Comparison of ENCODE assay signal across 1 cellular context in the genomic region with DNA sequence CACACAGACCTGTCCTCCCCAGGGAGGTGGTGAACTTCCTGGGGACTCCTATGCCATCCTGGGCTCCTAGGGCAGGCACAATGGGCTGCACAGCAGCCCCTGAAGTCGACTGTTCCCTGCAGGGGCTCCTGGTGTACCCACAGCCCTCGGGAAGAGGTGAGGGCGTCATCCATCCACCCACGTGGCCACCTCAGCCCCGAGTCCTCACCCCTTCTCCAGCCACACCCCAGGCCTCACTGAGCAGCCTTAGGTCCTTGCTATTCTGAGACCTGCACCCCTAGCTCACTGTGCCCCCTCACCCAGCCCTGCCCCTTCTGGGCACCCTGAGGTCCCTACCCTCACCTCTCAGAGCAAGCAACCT.
TF ChIP-seq lines count a peak whose summit lies in the region.

No MANE protein-coding gene starts in this region.

TF ChIP-seq in SK-N-SH treated with all-trans-retinoic acid at 6 μM for 48 hours, 23 proteins besides CTCF, POLR2A, EP300 and RAD21 (continued from another document):
- TF ChIP-seq, protein P1, sequence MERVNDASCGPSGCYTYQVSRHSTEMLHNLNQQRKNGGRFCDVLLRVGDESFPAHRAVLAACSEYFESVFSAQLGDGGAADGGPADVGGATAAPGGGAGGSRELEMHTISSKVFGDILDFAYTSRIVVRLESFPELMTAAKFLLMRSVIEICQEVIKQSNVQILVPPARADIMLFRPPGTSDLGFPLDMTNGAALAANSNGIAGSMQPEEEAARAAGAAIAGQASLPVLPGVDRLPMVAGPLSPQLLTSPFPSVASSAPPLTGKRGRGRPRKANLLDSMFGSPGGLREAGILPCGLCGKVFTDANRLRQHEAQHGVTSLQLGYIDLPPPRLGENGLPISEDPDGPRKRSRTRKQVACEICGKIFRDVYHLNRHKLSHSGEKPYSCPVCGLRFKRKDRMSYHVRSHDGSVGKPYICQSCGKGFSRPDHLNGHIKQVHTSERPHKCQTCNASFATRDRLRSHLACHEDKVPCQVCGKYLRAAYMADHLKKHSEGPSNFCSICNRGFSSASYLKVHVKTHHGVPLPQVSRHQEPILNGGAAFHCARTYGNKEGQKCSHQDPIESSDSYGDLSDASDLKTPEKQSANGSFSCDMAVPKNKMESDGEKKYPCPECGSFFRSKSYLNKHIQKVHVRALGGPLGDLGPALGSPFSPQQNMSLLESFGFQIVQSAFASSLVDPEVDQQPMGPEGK (CRISPR knock-in tag; IDR thresholded peaks at IDR 0.05; ENCODE audit: borderline replicate concordance) = no peak
- no peak for TF ChIP-seq ZNF70 (CRISPR knock-in tag; IDR thresholded peaks at IDR 0.05)
- TF ChIP-seq PPARA (CRISPR knock-in tag; IDR thresholded peaks at IDR 0.05; ENCODE audit: borderline replicate concordance) = no peak
- TF ChIP-seq, protein P2, sequence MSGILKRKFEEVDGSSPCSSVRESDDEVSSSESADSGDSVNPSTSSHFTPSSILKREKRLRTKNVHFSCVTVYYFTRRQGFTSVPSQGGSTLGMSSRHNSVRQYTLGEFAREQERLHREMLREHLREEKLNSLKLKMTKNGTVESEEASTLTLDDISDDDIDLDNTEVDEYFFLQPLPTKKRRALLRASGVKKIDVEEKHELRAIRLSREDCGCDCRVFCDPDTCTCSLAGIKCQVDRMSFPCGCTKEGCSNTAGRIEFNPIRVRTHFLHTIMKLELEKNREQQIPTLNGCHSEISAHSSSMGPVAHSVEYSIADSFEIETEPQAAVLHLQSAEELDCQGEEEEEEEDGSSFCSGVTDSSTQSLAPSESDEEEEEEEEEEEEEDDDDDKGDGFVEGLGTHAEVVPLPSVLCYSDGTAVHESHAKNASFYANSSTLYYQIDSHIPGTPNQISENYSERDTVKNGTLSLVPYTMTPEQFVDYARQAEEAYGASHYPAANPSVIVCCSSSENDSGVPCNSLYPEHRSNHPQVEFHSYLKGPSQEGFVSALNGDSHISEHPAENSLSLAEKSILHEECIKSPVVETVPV (CRISPR knock-in tag; IDR thresholded peaks at IDR 0.05) = no peak
- no peak for TF ChIP-seq BACH2 (CRISPR knock-in tag; IDR thresholded peaks at IDR 0.05; ENCODE audit: borderline replicate concordance)
- TF ChIP-seq, protein P3, sequence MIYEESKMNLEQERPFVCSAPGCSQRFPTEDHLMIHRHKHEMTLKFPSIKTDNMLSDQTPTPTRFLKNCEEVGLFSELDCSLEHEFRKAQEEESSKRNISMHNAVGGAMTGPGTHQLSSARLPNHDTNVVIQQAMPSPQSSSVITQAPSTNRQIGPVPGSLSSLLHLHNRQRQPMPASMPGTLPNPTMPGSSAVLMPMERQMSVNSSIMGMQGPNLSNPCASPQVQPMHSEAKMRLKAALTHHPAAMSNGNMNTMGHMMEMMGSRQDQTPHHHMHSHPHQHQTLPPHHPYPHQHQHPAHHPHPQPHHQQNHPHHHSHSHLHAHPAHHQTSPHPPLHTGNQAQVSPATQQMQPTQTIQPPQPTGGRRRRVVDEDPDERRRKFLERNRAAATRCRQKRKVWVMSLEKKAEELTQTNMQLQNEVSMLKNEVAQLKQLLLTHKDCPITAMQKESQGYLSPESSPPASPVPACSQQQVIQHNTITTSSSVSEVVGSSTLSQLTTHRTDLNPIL (CRISPR knock-in tag; IDR thresholded peaks at IDR 0.05; ENCODE audit: low read depth) = no peak
